20 cellular contexts compared by ENCODE assay signal in genomic region chr18:27109403-27109802, GRCh38.
DNase-seq lines count a peak whose midpoint lies in the region; TF ChIP-seq lines count a peak whose summit lies in the region.
"Had no signal": no experiment of that assay in that cellular context is flagged by ENCODE, and none has a peak within 500 bp of the region (broad histone marks: within the 10 kb centered on the region; RNA-seq: fewer than 3 reads in every experiment).

No MANE protein-coding gene starts in this region.

- no peak overlapping the region for H3K9ac ChIP-seq in neural cell (ENCODE audit: low read length)

- peaks cover 0 to 10% (median 2%) of the 10 kb centered on the region in 5 experiments for H3K9me3 Mint-ChIP-seq in brain

- no peaks in the 10 kb centered on the region for H3K9me3 ChIP-seq in neural cell (ENCODE audit: low read length)
- H3K9me3 ChIP-seq: A549 had no signal

- peak overlapping the region in 1 of 5 experiments; percentile 11 for H3K4me3 Mint-ChIP-seq in brain
- H3K4me3 Mint-ChIP-seq: CD8-positive, alpha-beta memory T cell had no signal

- no peak overlapping the region for H3K27ac ChIP-seq in neural cell (ENCODE audit: low read length)
- H3K27ac ChIP-seq: A549 had no signal

- H3K4me2 ChIP-seq in neural cell (ENCODE audit: low read length), result no peak overlapping the region
- H3K4me2 ChIP-seq: A549 had no signal

- no peak overlapping the region for H2AFZ ChIP-seq in neural cell (ENCODE audit: low read depth, low read length)

- H3K4me1 Mint-ChIP-seq in brain, result peaks cover 15% of the 10 kb centered on the region
- H3K4me1 Mint-ChIP-seq: CD8-positive, alpha-beta memory T cell had no signal

- H3K27me3 ChIP-seq in neural cell (ENCODE audit: insufficient read depth, low read depth, low read length), result no peaks in the 10 kb centered on the region

- no peaks in the 10 kb centered on the region for H3K36me3 ChIP-seq in neural cell (ENCODE audit: insufficient read depth, low read length)

- H3K27me3 Mint-ChIP-seq in brain, result no peaks in the 10 kb centered on the region
- H3K27me3 Mint-ChIP-seq: CD8-positive, alpha-beta memory T cell had no signal

- no peak for TF ChIP-seq EP300 in neural cell (conservative IDR thresholded peaks at IDR 0.05; ENCODE audit: poor library complexity, severe bottlenecking)

- H3K9me2 ChIP-seq in neural cell (ENCODE audit: insufficient read depth, low read length), result no peaks in the 10 kb centered on the region

- peak overlapping the region in 4 of 5 experiments; percentile 13 to 53 (median 30) for H3K27ac Mint-ChIP-seq in brain
- H3K27ac Mint-ChIP-seq: CD8-positive, alpha-beta memory T cell had no signal

- no peaks in the 10 kb centered on the region for H4K20me1 ChIP-seq in neural cell (ENCODE audit: insufficient read depth)

- H3K36me3 Mint-ChIP-seq in brain, result no peaks in the 10 kb centered on the region
- H3K36me3 Mint-ChIP-seq: CD8-positive, alpha-beta memory T cell had no signal

- no peaks in the 10 kb centered on the region for H3K79me2 ChIP-seq in neural cell (replicated peaks; ENCODE audit: insufficient read depth, low read length)

- DNase-seq in NCI-H2227 treated with DMSO at 0.1 percent for 48 hours (lab: John Stamatoyannopoulos, UW) (peak; percentile 3), NCI-H2227 (lab: John Stamatoyannopoulos, UW; ENCODE audit: unreplicated experiment) (no peak), NCI-H2171 (lab: John Stamatoyannopoulos, UW) (peak; percentile 55), AG08396 (ENCODE audit: low spot score) (no peak), NCI-H1105 treated with DMSO at 0.1 percent for 48 hours (lab: John Stamatoyannopoulos, UW) (no peak), NCI-H187 (lab: John Stamatoyannopoulos, UW) (no peak)
- DNase-seq: C1 segment of cervical spinal cord; CD8-positive, alpha-beta memory T cell; GOT3; MM.1S; NCI-H1092; NCI-H2029; NCI-H345; NCI-H524 treated with DMSO at 0.1 percent for 48 hours; OCI-M1; SIG-M5; T-helper 1 cell had no signal

- TF ChIP-seq CTCF in brain (conservative IDR thresholded peaks at IDR 0.05) (no peak), neural cell (IDR thresholded peaks at IDR 0.05; ENCODE audit: poor library complexity, severe bottlenecking) (no peak)

- TF ChIP-seq RAD21 in neural cell (conservative IDR thresholded peaks at IDR 0.05), result no peak

- no peaks in the 10 kb centered on the region for H3F3A ChIP-seq in neural cell (ENCODE audit: insufficient read depth, low read length, poor library complexity, severe bottlenecking)

- no peak overlapping the region for H3K4me3 ChIP-seq in neural cell (ENCODE audit: low read length)
- H3K4me3 ChIP-seq: A549 had no signal

TF ChIP-seq in neural cell, 6 proteins besides CTCF, POLR2A, EP300 and RAD21:
- TF ChIP-seq SMC3 (conservative IDR thresholded peaks at IDR 0.05; ENCODE audit: poor library complexity), result no peak
- TF ChIP-seq POLR2AphosphoS5 (IDR thresholded peaks at IDR 0.05), result peak; percentile 35
TF ChIP-seq in neural cell: peak in this region for 1.

Comparison
In these comparisons a context has a peak if more than half of its experiments do, and no peak if none do; other contexts are left out.
1. DNase-seq: peak in NCI-H2227 treated with DMSO at 0.1 percent for 48 hours (single experiment) and NCI-H2171 (single experiment); none in NCI-H2227 (single experiment), AG08396 (single experiment), NCI-H1105 treated with DMSO at 0.1 percent for 48 hours (single experiment) and NCI-H187 (0 of 2).